8 cellular contexts compared by ENCODE assay signal in the genomic region with DNA sequence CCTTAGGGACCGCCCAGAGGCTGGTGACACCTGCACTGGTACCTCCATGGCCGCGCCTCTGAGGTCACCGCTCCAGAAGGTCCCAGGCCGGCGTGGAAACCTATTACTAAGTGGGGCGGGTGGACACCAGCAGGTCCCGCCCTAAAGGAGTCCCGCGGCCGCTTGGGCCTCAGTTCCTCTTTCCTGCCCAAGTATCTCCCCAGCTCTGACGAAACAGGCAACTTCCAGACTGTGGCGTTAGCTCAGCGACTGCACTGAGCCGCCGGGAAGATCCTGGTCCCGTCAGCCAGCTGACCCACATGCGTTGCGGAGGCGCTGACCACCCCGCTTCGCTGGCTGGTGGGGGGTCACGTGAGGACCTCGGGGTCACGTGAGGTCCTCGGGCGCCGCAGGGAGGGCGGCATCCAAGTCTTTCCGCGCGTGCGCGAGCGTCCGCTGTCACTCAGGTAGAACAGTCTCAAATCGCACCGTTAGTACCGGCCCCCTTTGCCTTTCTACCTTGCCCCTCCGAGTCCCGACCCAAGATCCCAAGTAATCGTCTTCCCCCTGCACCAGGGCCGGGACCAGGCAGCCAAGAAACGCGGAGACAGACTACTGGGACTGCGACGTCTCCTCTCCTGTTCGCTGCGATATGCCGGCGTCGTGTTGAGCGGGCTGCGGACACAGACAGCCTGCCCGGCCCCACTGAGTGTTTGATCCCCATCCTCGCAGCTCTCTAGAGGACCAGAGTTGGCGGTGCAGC. TPM values are rescaled to one million over a fixed set of nuclear protein-coding genes. Genes with fewer than 3 reads are reported as not detected.
A peak's percentile ranks its signal among the peaks of the same experiment; 100 is the strongest.
DNase-seq lines count a peak whose midpoint lies in the region; ATAC-seq and TF ChIP-seq lines count a peak whose summit lies in the region.

No MANE protein-coding gene starts in this region.

- H3K9me3 Mint-ChIP-seq in stimulated activated memory B cell treated with anti-CD40 and anti-IgM and Interleukin-4, amounts not matched to agents 10 μg/mL and 1 μg/mL and 100 μg/mL, for 72 hours = peaks cover 4% of the 10 kb centered on the region

- peak overlapping the region; percentile 85 for H3K4me3 Mint-ChIP-seq in stimulated activated memory B cell treated with anti-CD40 and anti-IgM and Interleukin-4, amounts not matched to agents 10 μg/mL and 1 μg/mL and 100 μg/mL, for 72 hours

- no peaks in the 10 kb centered on the region for H3K36me3 ChIP-seq in BE2C

- ATAC-seq in GM19372 (IDR thresholded peaks at IDR 0.05; ENCODE audit: low read depth, unreplicated experiment) (peak; percentile 82), HG03558 (IDR thresholded peaks at IDR 0.05; ENCODE audit: extremely low read depth, unreplicated experiment) (peak; percentile 82)
- peak; percentile 93 for ATAC-seq in stimulated activated memory B cell treated with anti-CD40 and anti-IgM and Interleukin-4, amounts not matched to agents 10 μg/mL and 1 μg/mL and 100 μg/mL, for 72 hours

- H3K9me3 ChIP-seq in BE2C = no peaks in the 10 kb centered on the region

- peak; percentile 86 for TF ChIP-seq POLR2A in erythroblast (IDR thresholded peaks at IDR 0.05; ENCODE audit: low read length)

- no peaks in the 10 kb centered on the region for H3K4me1 ChIP-seq in BE2C

- H3K27ac Mint-ChIP-seq in stimulated activated memory B cell treated with anti-CD40 and anti-IgM and Interleukin-4, amounts not matched to agents 10 μg/mL and 1 μg/mL and 100 μg/mL, for 72 hours = peak overlapping the region; percentile 93

- no peaks in the 10 kb centered on the region for H3K27me3 ChIP-seq in BE2C

- no peaks in the 10 kb centered on the region for H3K27me3 Mint-ChIP-seq in stimulated activated memory B cell treated with anti-CD40 and anti-IgM and Interleukin-4, amounts not matched to agents 10 μg/mL and 1 μg/mL and 100 μg/mL, for 72 hours

- DNase-seq in BE2C = peak; percentile 89
- peak; percentile 65 to 66 for DNase-seq in NOMO-1 (lab: John Stamatoyannopoulos, UW; ENCODE audit: unreplicated experiment in 2 of 2)
- peak; percentile 64 for DNase-seq in activated T-cell treated with anti-CD3 and anti-CD28 coated beads for 1 hour (ENCODE audit: low read depth)
- peak; percentile 88 for DNase-seq in erythroblast (lab: John Stamatoyannopoulos, UW)
- peak; percentile 73 for DNase-seq in myocyte (ENCODE audit: low read depth)

- H3K36me3 Mint-ChIP-seq in stimulated activated memory B cell treated with anti-CD40 and anti-IgM and Interleukin-4, amounts not matched to agents 10 μg/mL and 1 μg/mL and 100 μg/mL, for 72 hours = peaks cover 5% of the 10 kb centered on the region

- peaks cover 29% of the 10 kb centered on the region for H3K4me1 Mint-ChIP-seq in stimulated activated memory B cell treated with anti-CD40 and anti-IgM and Interleukin-4, amounts not matched to agents 10 μg/mL and 1 μg/mL and 100 μg/mL, for 72 hours

- no peak for TF ChIP-seq CTCF in BE2C (IDR thresholded peaks at IDR 0.05; ENCODE audit: low read depth, low read length)

- peak overlapping the region; percentile 82 for H3K4me3 ChIP-seq in BE2C (ENCODE audit: low read depth, low read length)

RNA-seq across cellular contexts. Expression of a gene that starts 53.7 kb away (rescaled TPM):
- polyA plus RNA-seq in BE2C (2012; ENCODE audit: insufficient read depth, insufficient read length, low read depth) = 11.5 TPM
- 16.1 and 17.1 TPM in 2 replicates for total RNA-seq in myocyte
- 10.8 TPM for polyA plus RNA-seq in myocyte (2012)

RNA-seq across cellular contexts. Expression of a gene that starts 58.5 kb away (rescaled TPM):
- polyA plus RNA-seq in BE2C (2012; ENCODE audit: insufficient read depth, insufficient read length, low read depth) = 3.8 TPM
- 0.26 and 0.62 TPM in 2 replicates for total RNA-seq in myocyte
- 0.35 TPM for polyA plus RNA-seq in myocyte (2012)

Comparison
In these comparisons a context has a peak if more than half of its experiments do, and no peak if none do; other contexts are left out.
1. Peak in every context shown above with its lines: DNase-seq, ATAC-seq and H3K4me3 ChIP-seq.